In genomic region chr5:157390179-157390923, GRCh38 we compare ENCODE assay signal across 8 cellular contexts.
DNase-seq lines count a peak whose midpoint lies in the region; ATAC-seq and TF ChIP-seq lines count a peak whose summit lies in the region.

No MANE protein-coding gene starts in this region.

- H4K20me1 ChIP-seq in neural progenitor cell (ENCODE audit: low read depth) = no peaks in the 10 kb centered on the region

- H3K27me3 ChIP-seq in neural progenitor cell = no peaks in the 10 kb centered on the region
- no peaks in the 10 kb centered on the region for H3K27me3 ChIP-seq in H7 (ENCODE audit: control insufficient read depth, insufficient read depth, low read length)

- H3K79me2 ChIP-seq in neural progenitor cell (ENCODE audit: low read depth) = no peaks in the 10 kb centered on the region

- H3K4me3 ChIP-seq in neural progenitor cell (no peak overlapping the region), H7 (ENCODE audit: insufficient read depth, low read depth, low read length) (no peak overlapping the region)

- DNase-seq in DMS53 (lab: John Stamatoyannopoulos, UW) (peak; percentile 98), T-helper 1 cell (peak in 4 of 5 donors; percentile 14 to 81 (median 18)), brain pericyte (ENCODE audit: low read depth, low spot score) (peak; percentile 24), neural progenitor cell (ENCODE audit: low spot score) (no peak), H7 (no peak)

- H3K4me2 ChIP-seq in neural progenitor cell = no peak overlapping the region

- no peaks in the 10 kb centered on the region for H3K27me3 Mint-ChIP-seq in neural progenitor cell (ENCODE audit: insufficient read depth, low read depth)

- no peak overlapping the region for H2AFZ ChIP-seq in neural progenitor cell (replicated peaks)

- peaks cover 22% of the 10 kb centered on the region for H3K4me1 Mint-ChIP-seq in neural progenitor cell

- H3K36me3 ChIP-seq in neural progenitor cell = no peaks in the 10 kb centered on the region
- no peaks in the 10 kb centered on the region; the same call in 1 of the 2 replicates for H3K36me3 ChIP-seq in H7 (replicated peaks; ENCODE audit: control insufficient read depth, insufficient read depth, low read length)

- H3K4me1 ChIP-seq in neural progenitor cell = no peaks in the 10 kb centered on the region

- H3K9me3 ChIP-seq in neural progenitor cell (ENCODE audit: low read depth) = no peaks in the 10 kb centered on the region

- no peak overlapping the region for H3K27ac ChIP-seq in neural progenitor cell

- no peak overlapping the region for H3K9ac ChIP-seq in neural progenitor cell

- H3F3A ChIP-seq in neural progenitor cell (ENCODE audit: low read depth) = no peaks in the 10 kb centered on the region

- no peaks in the 10 kb centered on the region for H3K9me3 Mint-ChIP-seq in neural progenitor cell

- no peak for ATAC-seq in GM18867 (IDR thresholded peaks at IDR 0.05; ENCODE audit: unreplicated experiment)
- no peak for ATAC-seq in HG02571 (IDR thresholded peaks at IDR 0.05; ENCODE audit: unreplicated experiment)
- no peak for ATAC-seq in HG03432 (IDR thresholded peaks at IDR 0.05; ENCODE audit: unreplicated experiment)

- no peak for TF ChIP-seq CTCF in neural progenitor cell (IDR thresholded peaks at IDR 0.05)

- H3K36me3 Mint-ChIP-seq in neural progenitor cell = peaks cover 19% of the 10 kb centered on the region

- H3K27ac Mint-ChIP-seq in neural progenitor cell = peak overlapping the region; percentile 70

- no peak overlapping the region for H3K4me3 Mint-ChIP-seq in neural progenitor cell

Comparison
In these comparisons a context has a peak if more than half of its experiments do, and no peak if none do; other contexts are left out.
1. DNase-seq: peak in DMS53 (single experiment), T-helper 1 cell (4 of 5) and brain pericyte (single experiment); none in neural progenitor cell (single experiment) and H7 (single experiment).